In genomic region chr5:62412549-62413329, GRCh38 we compare ENCODE assay signal across 8 cellular contexts. TPM values are rescaled to one million over a fixed set of nuclear protein-coding genes. Genes with fewer than 3 reads are reported as not detected.
A peak's percentile ranks its signal among the peaks of the same experiment; 100 is the strongest.
DNase-seq lines count a peak whose midpoint lies in the region; ATAC-seq and TF ChIP-seq lines count a peak whose summit lies in the region.

Gene IPO11, plus strand, starts transcription at chr5:62412763. Its CDS starts 24,517 bp downstream, at chr5:62437280.

- 0 to 1% (median 1%) methylated on average over 66 of the region's 66 CpGs for WGBS in ovary, 3 donors
- 0% methylated on average over 57 to 62 of the region's 66 CpGs for WGBS in thyroid gland, 2 donors

- TF ChIP-seq CTCF in GM12865 (IDR thresholded peaks at IDR 0.05; ENCODE audit: insufficient read depth, low read depth, low read length, missing control alignments), result no peak
- TF ChIP-seq CTCF in ovary (IDR thresholded peaks at IDR 0.05), result no peak
- TF ChIP-seq CTCF in thyroid gland (IDR thresholded peaks at IDR 0.05), result no peak

- TF ChIP-seq EP300 in ovary (IDR thresholded peaks at IDR 0.05), result no peak

- peak within 1 kb of the TSS in 1 of 2 donors; percentile 51 for H3K27ac ChIP-seq in ovary
- peak within 1 kb of the TSS in 2 of 3 donors; percentile 3 to 21 for H3K27ac ChIP-seq in thyroid gland

- peak within 1 kb of the TSS; percentile 96 for H3K27ac Mint-ChIP-seq in activated naive CD8-positive, alpha-beta T cell treated with anti-CD3 and anti-CD28 coated beads, Interleukin-2, amount 50 U/mL, for 24 hours

- H3K4me1 ChIP-seq in ovary (ENCODE audit: insufficient read depth) (peaks cover 3% of the 10 kb centered on the region), thyroid gland (peaks cover 5% of the 10 kb centered on the region in 2 donors)

- H3K27me3 ChIP-seq in ovary (no peaks in the 10 kb centered on the region), thyroid gland (no peaks in the 10 kb centered on the region)

- peak within 1 kb of the TSS; percentile 88 for H3K4me3 ChIP-seq in GM12865 (ENCODE audit: low read depth, low read length)
- peak within 1 kb of the TSS; percentile 100 for H3K4me3 ChIP-seq in ovary
- H3K4me3 ChIP-seq in thyroid gland (replicated peaks in 1 of 3), result peak within 1 kb of the TSS; percentile 59 to 97 (median 91)

- no peaks in the 10 kb centered on the region for H3K9me3 ChIP-seq in ovary
- H3K9me3 ChIP-seq in thyroid gland, result no peaks in the 10 kb centered on the region

- TF ChIP-seq POLR2A in ovary (IDR thresholded peaks at IDR 0.05), result peak; percentile 71
- peak in 1 of 2 donors; percentile 65 for TF ChIP-seq POLR2A in thyroid gland (IDR thresholded peaks at IDR 0.05)

- peaks cover 11% of the 10 kb centered on the region for H3K36me3 Mint-ChIP-seq in activated naive CD8-positive, alpha-beta T cell treated with anti-CD3 and anti-CD28 coated beads, Interleukin-2, amount 50 U/mL, for 24 hours (ENCODE audit: low read depth)

- H3K9me3 Mint-ChIP-seq in activated naive CD8-positive, alpha-beta T cell treated with anti-CD3 and anti-CD28 coated beads, Interleukin-2, amount 50 U/mL, for 24 hours, result no peaks in the 10 kb centered on the region

- H3K27me3 Mint-ChIP-seq in activated naive CD8-positive, alpha-beta T cell treated with anti-CD3 and anti-CD28 coated beads, Interleukin-2, amount 50 U/mL, for 24 hours, result peaks cover 3% of the 10 kb centered on the region

- peak; percentile 97 for ATAC-seq in HG02763 (IDR thresholded peaks at IDR 0.05; ENCODE audit: unreplicated experiment)
- peak; percentile 96 for ATAC-seq in activated naive CD8-positive, alpha-beta T cell treated with anti-CD3 and anti-CD28 coated beads, Interleukin-2, amount 50 U/mL, for 24 hours
- peak; percentile 99 for ATAC-seq in Right ventricle myocardium inferior

- DNase-seq in GM12865 (ENCODE audit: low read depth), result peak; percentile 99
- DNase-seq in NCI-H1417 treated with DMSO at 0.1 percent for 48 hours (lab: John Stamatoyannopoulos, UW), result peak; percentile 89
- peak; percentile 98 for DNase-seq in SW480 (ENCODE audit: low spot score)
- peak; percentile 99 for DNase-seq in activated naive CD8-positive, alpha-beta T cell treated with anti-CD3 and anti-CD28 coated beads, Interleukin-2, amount 50 U/mL, for 24 hours
- DNase-seq in Right ventricle myocardium inferior (ENCODE audit: missing footprints), result peak; percentile 99
- peak; percentile 98 to 99 (median 98) for DNase-seq in ovary
- peak; percentile 97 to 98 for DNase-seq in thyroid gland

- intact Hi-C loops in Right ventricle myocardium inferior (cut with DNase I) (loop anchor here (5.0 kb wide), 1 partner anchor 105 kb away; the partner anchor contains the start of gene KIF2A), ovary (cut with DNase I) (no loop called here), thyroid gland (cut with DNase I) (no loop called here)

- H3K4me3 Mint-ChIP-seq in activated naive CD8-positive, alpha-beta T cell treated with anti-CD3 and anti-CD28 coated beads, Interleukin-2, amount 50 U/mL, for 24 hours, result peak within 1 kb of the TSS; percentile 86

- peaks cover 30% of the 10 kb centered on the region for H3K4me1 Mint-ChIP-seq in activated naive CD8-positive, alpha-beta T cell treated with anti-CD3 and anti-CD28 coated beads, Interleukin-2, amount 50 U/mL, for 24 hours

- H3K36me3 ChIP-seq in ovary, result no peaks in the 10 kb centered on the region
- no peaks in the 10 kb centered on the region for H3K36me3 ChIP-seq in thyroid gland

RNA-seq across cellular contexts. Expression of gene IPO11, which starts in this region (rescaled TPM):
- 34.5 TPM for total RNA-seq in Right ventricle myocardium inferior
- total RNA-seq in ovary, result 10 to 100 TPM; 22.5 to 40.3 (median 26.4) TPM
- 10 to 100 TPM; 10.4 to 23.3 TPM for polyA plus RNA-seq in ovary
- 10 to 100 TPM; 24.5 to 37.2 (median 32.2) TPM for total RNA-seq in thyroid gland
